1 cellular context compared by ENCODE assay signal in the genomic region with DNA sequence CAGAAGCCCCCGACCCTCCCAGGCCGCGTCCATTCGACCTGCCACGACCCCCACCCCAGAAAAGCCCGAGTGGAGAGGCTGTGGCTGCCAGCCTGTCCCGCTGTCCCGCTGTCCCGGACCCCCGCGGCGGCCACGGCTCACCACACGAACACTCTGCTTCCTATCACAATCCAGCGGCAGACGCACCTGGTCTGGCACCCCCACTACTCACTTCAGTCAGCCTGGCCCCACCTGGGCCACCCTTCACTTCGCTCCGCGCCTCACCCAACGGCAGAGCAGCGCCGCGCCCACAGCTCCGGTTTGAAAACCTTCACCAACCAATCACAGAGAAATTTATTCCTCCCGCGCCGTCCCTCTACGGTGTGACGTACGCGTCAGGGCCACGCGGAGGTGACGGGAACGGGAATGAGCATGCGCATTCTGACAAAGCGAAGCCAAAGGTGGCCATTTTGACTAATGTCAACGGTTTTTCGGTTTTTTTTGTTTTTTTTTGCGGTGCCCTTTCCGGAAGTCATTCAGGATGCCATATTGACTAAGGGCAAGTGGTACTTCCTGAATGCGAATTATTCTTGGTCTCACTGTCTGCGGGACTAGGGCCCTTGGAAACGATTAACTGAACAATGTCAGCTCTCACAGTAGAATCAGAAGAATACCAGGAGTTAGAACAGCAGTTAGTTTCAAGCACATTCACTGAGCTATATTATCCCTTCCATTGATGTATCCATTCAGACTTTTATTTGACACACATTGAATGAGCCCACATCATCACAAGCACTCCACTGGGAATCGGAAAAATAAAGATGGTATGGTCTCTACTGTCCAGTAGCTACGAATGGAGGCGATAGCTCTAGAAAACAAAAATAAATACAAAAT.
TF ChIP-seq lines count a peak whose summit lies in the region.

RACGAP1 (minus strand) TSS at position 308 of the 873 bp plus-strand sequence. CDS start 8,779 bp downstream, outside the sequence.

TF ChIP-seq in K562, 482 proteins besides CTCF, POLR2A, EP300 and RAD21 (continued from another document):
- TF ChIP-seq, protein P1, sequence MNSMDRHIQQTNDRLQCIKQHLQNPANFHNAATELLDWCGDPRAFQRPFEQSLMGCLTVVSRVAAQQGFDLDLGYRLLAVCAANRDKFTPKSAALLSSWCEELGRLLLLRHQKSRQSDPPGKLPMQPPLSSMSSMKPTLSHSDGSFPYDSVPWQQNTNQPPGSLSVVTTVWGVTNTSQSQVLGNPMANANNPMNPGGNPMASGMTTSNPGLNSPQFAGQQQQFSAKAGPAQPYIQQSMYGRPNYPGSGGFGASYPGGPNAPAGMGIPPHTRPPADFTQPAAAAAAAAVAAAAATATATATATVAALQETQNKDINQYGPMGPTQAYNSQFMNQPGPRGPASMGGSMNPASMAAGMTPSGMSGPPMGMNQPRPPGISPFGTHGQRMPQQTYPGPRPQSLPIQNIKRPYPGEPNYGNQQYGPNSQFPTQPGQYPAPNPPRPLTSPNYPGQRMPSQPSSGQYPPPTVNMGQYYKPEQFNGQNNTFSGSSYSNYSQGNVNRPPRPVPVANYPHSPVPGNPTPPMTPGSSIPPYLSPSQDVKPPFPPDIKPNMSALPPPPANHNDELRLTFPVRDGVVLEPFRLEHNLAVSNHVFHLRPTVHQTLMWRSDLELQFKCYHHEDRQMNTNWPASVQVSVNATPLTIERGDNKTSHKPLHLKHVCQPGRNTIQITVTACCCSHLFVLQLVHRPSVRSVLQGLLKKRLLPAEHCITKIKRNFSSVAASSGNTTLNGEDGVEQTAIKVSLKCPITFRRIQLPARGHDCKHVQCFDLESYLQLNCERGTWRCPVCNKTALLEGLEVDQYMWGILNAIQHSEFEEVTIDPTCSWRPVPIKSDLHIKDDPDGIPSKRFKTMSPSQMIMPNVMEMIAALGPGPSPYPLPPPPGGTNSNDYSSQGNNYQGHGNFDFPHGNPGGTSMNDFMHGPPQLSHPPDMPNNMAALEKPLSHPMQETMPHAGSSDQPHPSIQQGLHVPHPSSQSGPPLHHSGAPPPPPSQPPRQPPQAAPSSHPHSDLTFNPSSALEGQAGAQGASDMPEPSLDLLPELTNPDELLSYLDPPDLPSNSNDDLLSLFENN (IDR thresholded peaks at IDR 0.05; ENCODE audit: low read depth in 2 of 2, low read length in 2 of 2) = peak in 1 of 2 experiments; percentile 27; a peak in 1 of 4 replicates
- TF ChIP-seq FOXM1 (IDR thresholded peaks at IDR 0.05; ENCODE audit: low read depth) = peak; percentile 100
- TF ChIP-seq FOXM1 (CRISPR knock-in tag; IDR thresholded peaks at IDR 0.05; ENCODE audit: low read depth) = peak; percentile 99
- TF ChIP-seq, protein P2, sequence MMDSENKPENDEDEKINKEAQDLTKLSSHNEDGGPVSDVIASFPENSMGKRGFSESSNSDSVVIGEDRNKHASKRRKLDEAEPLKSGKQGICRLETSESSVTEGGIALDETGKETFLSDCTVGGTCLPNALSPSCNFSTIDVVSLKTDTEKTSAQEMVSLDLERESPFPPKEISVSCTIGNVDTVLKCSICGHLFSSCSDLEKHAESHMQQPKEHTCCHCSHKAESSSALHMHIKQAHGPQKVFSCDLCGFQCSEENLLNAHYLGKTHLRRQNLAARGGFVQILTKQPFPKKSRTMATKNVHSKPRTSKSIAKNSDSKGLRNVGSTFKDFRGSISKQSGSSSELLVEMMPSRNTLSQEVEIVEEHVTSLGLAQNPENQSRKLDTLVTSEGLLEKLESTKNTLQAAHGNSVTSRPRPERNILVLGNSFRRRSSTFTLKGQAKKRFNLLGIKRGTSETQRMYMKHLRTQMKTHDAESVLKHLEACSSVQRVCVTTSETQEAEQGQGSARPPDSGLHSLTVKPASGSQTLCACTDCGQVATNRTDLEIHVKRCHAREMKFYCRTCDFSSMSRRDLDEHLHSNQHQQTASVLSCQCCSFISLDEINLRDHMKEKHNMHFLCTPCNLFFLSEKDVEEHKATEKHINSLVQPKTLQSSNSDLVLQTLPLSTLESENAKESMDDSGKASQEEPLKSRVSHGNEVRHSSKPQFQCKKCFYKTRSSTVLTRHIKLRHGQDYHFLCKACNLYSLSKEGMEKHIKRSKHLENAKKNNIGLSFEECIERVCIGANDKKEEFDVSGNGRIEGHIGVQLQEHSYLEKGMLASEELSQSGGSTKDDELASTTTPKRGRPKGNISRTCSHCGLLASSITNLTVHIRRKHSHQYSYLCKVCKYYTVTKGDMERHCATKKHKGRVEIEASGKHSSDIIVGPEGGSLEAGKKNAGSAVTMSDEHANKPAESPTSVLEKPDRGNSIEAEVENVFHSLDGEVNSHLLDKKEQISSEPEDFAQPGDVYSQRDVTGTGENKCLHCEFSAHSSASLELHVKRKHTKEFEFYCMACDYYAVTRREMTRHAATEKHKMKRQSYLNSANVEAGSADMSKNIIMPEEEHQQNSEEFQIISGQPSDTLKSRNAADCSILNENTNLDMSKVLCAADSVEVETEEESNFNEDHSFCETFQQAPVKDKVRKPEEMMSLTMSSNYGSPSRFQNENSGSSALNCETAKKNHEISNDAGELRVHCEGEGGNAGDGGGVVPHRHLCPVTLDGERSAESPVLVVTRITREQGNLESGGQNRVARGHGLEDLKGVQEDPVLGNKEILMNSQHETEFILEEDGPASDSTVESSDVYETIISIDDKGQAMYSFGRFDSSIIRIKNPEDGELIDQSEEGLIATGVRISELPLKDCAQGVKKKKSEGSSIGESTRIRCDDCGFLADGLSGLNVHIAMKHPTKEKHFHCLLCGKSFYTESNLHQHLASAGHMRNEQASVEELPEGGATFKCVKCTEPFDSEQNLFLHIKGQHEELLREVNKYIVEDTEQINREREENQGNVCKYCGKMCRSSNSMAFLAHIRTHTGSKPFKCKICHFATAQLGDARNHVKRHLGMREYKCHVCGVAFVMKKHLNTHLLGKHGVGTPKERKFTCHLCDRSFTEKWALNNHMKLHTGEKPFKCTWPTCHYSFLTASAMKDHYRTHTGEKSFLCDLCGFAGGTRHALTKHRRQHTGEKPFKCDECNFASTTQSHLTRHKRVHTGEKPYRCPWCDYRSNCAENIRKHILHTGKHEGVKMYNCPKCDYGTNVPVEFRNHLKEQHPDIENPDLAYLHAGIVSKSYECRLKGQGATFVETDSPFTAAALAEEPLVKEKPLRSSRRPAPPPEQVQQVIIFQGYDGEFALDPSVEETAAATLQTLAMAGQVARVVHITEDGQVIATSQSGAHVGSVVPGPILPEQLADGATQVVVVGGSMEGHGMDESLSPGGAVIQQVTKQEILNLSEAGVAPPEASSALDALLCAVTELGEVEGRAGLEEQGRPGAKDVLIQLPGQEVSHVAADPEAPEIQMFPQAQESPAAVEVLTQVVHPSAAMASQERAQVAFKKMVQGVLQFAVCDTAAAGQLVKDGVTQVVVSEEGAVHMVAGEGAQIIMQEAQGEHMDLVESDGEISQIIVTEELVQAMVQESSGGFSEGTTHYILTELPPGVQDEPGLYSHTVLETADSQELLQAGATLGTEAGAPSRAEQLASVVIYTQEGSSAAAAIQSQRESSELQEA (IDR thresholded peaks at IDR 0.05; ENCODE audit: low read depth) = peak; percentile 78
- no peak for TF ChIP-seq CEBPZ (IDR thresholded peaks at IDR 0.05; ENCODE audit: borderline replicate concordance, low read depth, low read length)
- TF ChIP-seq ARID2 (IDR thresholded peaks at IDR 0.05) = 0 out of 2 replicates have a peak, but pooled peaks have one; percentile 16
- TF ChIP-seq NCOA1 (IDR thresholded peaks at IDR 0.05; ENCODE audit: low read depth) = 0 out of 2 replicates have a peak, but pooled peaks have one; percentile 23
- peak; percentile 87 for TF ChIP-seq E2F8 (IDR thresholded peaks at IDR 0.05; ENCODE audit: low read depth, partially characterized antibody)
- peak in 1 of 2 experiments; percentile 32; a peak in 1 of 4 replicates for TF ChIP-seq TRIM24 (IDR thresholded peaks at IDR 0.05)
- 0 out of 2 replicates have a peak, but pooled peaks have one; percentile 2 for TF ChIP-seq CBFA2T2 (conservative IDR thresholded peaks at IDR 0.05)
- TF ChIP-seq ELF4 (CRISPR knock-in tag; IDR thresholded peaks at IDR 0.05) = peak; percentile 64; the same call in 1 of the 2 replicates
- TF ChIP-seq ZBTB33 (CRISPR knock-in tag; IDR thresholded peaks at IDR 0.05) = 0 out of 2 replicates have a peak, but pooled peaks have one; percentile 11
- no peak for TF ChIP-seq TCF7 (IDR thresholded peaks at IDR 0.05; ENCODE audit: borderline replicate concordance)
- TF ChIP-seq, protein P3, sequence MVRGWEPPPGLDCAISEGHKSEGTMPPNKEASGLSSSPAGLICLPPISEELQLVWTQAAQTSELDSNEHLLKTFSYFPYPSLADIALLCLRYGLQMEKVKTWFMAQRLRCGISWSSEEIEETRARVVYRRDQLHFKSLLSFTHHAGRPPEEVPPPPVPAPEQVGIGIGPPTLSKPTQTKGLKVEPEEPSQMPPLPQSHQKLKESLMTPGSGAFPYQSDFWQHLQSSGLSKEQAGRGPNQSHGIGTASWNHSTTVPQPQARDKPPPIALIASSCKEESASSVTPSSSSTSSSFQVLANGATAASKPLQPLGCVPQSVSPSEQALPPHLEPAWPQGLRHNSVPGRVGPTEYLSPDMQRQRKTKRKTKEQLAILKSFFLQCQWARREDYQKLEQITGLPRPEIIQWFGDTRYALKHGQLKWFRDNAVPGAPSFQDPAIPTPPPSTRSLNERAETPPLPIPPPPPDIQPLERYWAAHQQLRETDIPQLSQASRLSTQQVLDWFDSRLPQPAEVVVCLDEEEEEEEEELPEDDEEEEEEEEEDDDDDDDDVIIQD (CRISPR knock-in tag; IDR thresholded peaks at IDR 0.05) = no peak
- TF ChIP-seq KLF6 (CRISPR knock-in tag; IDR thresholded peaks at IDR 0.05; ENCODE audit: borderline replicate concordance) = peak; percentile 9; the same call in 1 of the 2 replicates
- TF ChIP-seq SMAD4 (CRISPR knock-in tag; conservative IDR thresholded peaks at IDR 0.05) = no peak
- TF ChIP-seq KDM1A (IDR thresholded peaks at IDR 0.05) = no peak
- TF ChIP-seq SMAD3 (CRISPR knock-in tag; conservative IDR thresholded peaks at IDR 0.05) = 0 out of 2 replicates have a peak, but pooled peaks have one; percentile 25
- TF ChIP-seq, protein P4, sequence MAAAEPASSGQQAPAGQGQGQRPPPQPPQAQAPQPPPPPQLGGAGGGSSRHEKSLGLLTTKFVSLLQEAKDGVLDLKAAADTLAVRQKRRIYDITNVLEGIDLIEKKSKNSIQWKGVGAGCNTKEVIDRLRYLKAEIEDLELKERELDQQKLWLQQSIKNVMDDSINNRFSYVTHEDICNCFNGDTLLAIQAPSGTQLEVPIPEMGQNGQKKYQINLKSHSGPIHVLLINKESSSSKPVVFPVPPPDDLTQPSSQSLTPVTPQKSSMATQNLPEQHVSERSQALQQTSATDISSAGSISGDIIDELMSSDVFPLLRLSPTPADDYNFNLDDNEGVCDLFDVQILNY (CRISPR knock-in tag; IDR thresholded peaks at IDR 0.05) = peak; percentile 43; the same call in 1 of the 2 replicates
